26 cellular contexts compared by ENCODE assay signal in the genomic region with DNA sequence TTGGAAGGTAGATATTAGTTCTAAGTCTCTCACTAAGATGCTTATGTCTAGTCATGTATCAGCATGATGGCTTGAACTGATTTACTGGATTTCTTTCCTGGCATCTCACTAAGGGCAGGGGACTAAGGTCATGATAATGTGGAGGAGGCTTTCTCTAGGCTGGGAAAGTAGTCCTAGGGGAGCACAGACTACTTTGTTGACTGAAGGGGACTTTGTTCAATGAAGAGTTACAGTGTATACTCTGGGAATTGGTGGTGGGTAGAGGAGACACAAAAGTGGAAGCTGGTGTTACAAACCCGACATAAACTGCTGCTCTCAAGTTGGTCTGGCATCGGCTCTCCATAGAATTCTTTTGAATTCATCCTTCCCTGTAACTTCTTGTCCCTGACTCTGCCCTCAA.
"Had no signal": no experiment of that assay in that cellular context is flagged by ENCODE, and none has a peak within 500 bp of the region (broad histone marks: within the 10 kb centered on the region; RNA-seq: fewer than 3 reads in every experiment).

No MANE protein-coding gene starts in this region.

- H3K36me3 Mint-ChIP-seq: activated naive CD8-positive, alpha-beta T cell treated with anti-CD3 and anti-CD28 coated beads for 36 hours; brain; natural killer cell treated with Interleukin-12 subunit alpha and Interleukin-12 subunit beta and Interleukin-15 and Interleukin-18, amount 100 ng/mL, for 72 hours had no signal

- DNase-seq: activated CD4-positive, alpha-beta T cell treated with anti-CD3 and anti-CD28 coated beads for 36 hours; activated CD4-positive, alpha-beta T cell treated with anti-CD3 and anti-CD28 coated beads, Interleukin-2, amount 50 U/mL, for 4 hours; activated CD4-positive, CD25-positive, alpha-beta regulatory T cell; activated CD8-positive, alpha-beta memory T cell treated with anti-CD3 and anti-CD28 coated beads for 24 hours; activated effector memory CD4-positive, alpha-beta T cell treated with Interleukin-2 at 50 U/mL for 16 hours; activated naive CD4-positive, alpha-beta T cell treated with Interleukin-2 at 50 U/mL for 16 hours; activated naive CD8-positive, alpha-beta T cell treated with anti-CD3 and anti-CD28 coated beads for 36 hours; cerebellar nuclear complex; colonic mucosa; foreskin keratinocyte; heart right ventricle; left lung; lower lobe of right lung; mesendoderm; mucosa of descending colon; sigmoid colon; small intestine; stimulated activated CD4-positive, alpha-beta T cell treated with anti-CD3 and anti-CD28 coated beads, Interleukin-15, amount 100 ng/mL, for 24 hours; stimulated activated CD4-positive, alpha-beta T cell treated with anti-CD3 and anti-CD28 coated beads, Interleukin-2, amount 100 ng/mL, for 24 hours; stimulated activated naive CD4-positive, alpha-beta T cell; T-helper 1 cell had no signal

- H3K9me3 Mint-ChIP-seq: activated naive CD8-positive, alpha-beta T cell treated with anti-CD3 and anti-CD28 coated beads for 36 hours; brain; natural killer cell treated with Interleukin-12 subunit alpha and Interleukin-12 subunit beta and Interleukin-15 and Interleukin-18, amount 100 ng/mL, for 72 hours; T-helper 2 cell treated with Interferon-gamma antibody and Interleukin-4, amounts not matched to agents 5 μg/mL and 100 μg/mL, for 36 hours had no signal

- H3K27ac Mint-ChIP-seq: activated CD4-positive, alpha-beta T cell treated with anti-CD3 and anti-CD28 coated beads for 36 hours; activated naive CD8-positive, alpha-beta T cell treated with anti-CD3 and anti-CD28 coated beads for 36 hours; T-helper 2 cell treated with Interferon-gamma antibody and Interleukin-4, amounts not matched to agents 5 μg/mL and 100 μg/mL, for 36 hours had no signal

- FAIRE-seq: islet of Langerhans, small intestine, urothelium cell line had no signal

- H3K27me3 Mint-ChIP-seq: activated CD4-positive, alpha-beta T cell treated with anti-CD3 and anti-CD28 coated beads for 36 hours; brain had no signal

- H3K4me3 Mint-ChIP-seq: activated CD4-positive, alpha-beta T cell treated with anti-CD3 and anti-CD28 coated beads for 36 hours; activated naive CD8-positive, alpha-beta T cell treated with anti-CD3 and anti-CD28 coated beads for 36 hours; brain; natural killer cell treated with Interleukin-12 subunit alpha and Interleukin-12 subunit beta and Interleukin-15 and Interleukin-18, amount 100 ng/mL, for 72 hours; T-helper 2 cell treated with Interferon-gamma antibody and Interleukin-4, amounts not matched to agents 5 μg/mL and 100 μg/mL, for 36 hours had no signal
